18 cellular contexts compared by ENCODE assay signal in genomic region chr2:66790651-66791181, GRCh38.
DNase-seq lines count a peak whose midpoint lies in the region; ATAC-seq and TF ChIP-seq lines count a peak whose summit lies in the region.
"Had no signal": no experiment of that assay in that cellular context is flagged by ENCODE, and none has a peak within 500 bp of the region (broad histone marks: within the 10 kb centered on the region; RNA-seq: fewer than 3 reads in every experiment).

No MANE protein-coding gene starts in this region.

- H3K9me3 Mint-ChIP-seq in nephron, result no peaks in the 10 kb centered on the region
- no peaks in the 10 kb centered on the region for H3K9me3 Mint-ChIP-seq in activated T-helper 17 cell treated with anti-CD3 and anti-CD28 coated beads, Interleukin-2, amount 50 U/mL, for 72 hours
- no peaks in the 10 kb centered on the region for H3K9me3 Mint-ChIP-seq in natural killer cell treated with Interleukin-12 subunit alpha and Interleukin-12 subunit beta and Interleukin-15 and Interleukin-18, amount 100 ng/mL, for 72 hours

- peak overlapping the region; percentile 82 for H3K27ac ChIP-seq in PC-3 (ENCODE audit: low read length)
- H3K27ac ChIP-seq: dorsolateral prefrontal cortex, VCaP had no signal

- H4K20me1 ChIP-seq in PC-3 (ENCODE audit: low read length), result no peaks in the 10 kb centered on the region

- no peaks in the 10 kb centered on the region for H3K9me2 ChIP-seq in PC-3 (replicated peaks; ENCODE audit: low read length)

- no peaks in the 10 kb centered on the region for H3K27me3 ChIP-seq in PC-3 (ENCODE audit: low read length)

- H3K9me3 ChIP-seq in PC-3 (ENCODE audit: low read length), result no peaks in the 10 kb centered on the region

- H3K27ac Mint-ChIP-seq in nephron, result peak overlapping the region; percentile 81 to 91 (median 86)
- no peak overlapping the region for H3K27ac Mint-ChIP-seq in activated T-helper 17 cell treated with anti-CD3 and anti-CD28 coated beads, Interleukin-2, amount 50 U/mL, for 72 hours
- no peak overlapping the region for H3K27ac Mint-ChIP-seq in natural killer cell treated with Interleukin-12 subunit alpha and Interleukin-12 subunit beta and Interleukin-15 and Interleukin-18, amount 100 ng/mL, for 72 hours
- H3K27ac Mint-ChIP-seq: activated CD8-positive, alpha-beta T cell treated with anti-CD3 and anti-CD28 coated beads, Interleukin-2, amount 10 ng/mL, durations not matched to agents 7 days and 5 days had no signal

- ATAC-seq in PC-3, result no peak
- ATAC-seq in activated T-helper 17 cell treated with anti-CD3 and anti-CD28 coated beads, Interleukin-2, amount 50 U/mL, for 72 hours (replicated peaks), result no peak
- no peak for ATAC-seq in natural killer cell treated with Interleukin-12 subunit alpha and Interleukin-12 subunit beta and Interleukin-15 and Interleukin-18, amount 100 ng/mL, for 72 hours
- ATAC-seq: activated CD8-positive, alpha-beta T cell treated with anti-CD3 and anti-CD28 coated beads, Interleukin-2, amount 10 ng/mL, durations not matched to agents 7 days and 5 days had no signal

- no peaks in the 10 kb centered on the region for H3K27me3 Mint-ChIP-seq in nephron (ENCODE audit: low read depth)
- no peaks in the 10 kb centered on the region for H3K27me3 Mint-ChIP-seq in activated T-helper 17 cell treated with anti-CD3 and anti-CD28 coated beads, Interleukin-2, amount 50 U/mL, for 72 hours
- no peaks in the 10 kb centered on the region for H3K27me3 Mint-ChIP-seq in natural killer cell treated with Interleukin-12 subunit alpha and Interleukin-12 subunit beta and Interleukin-15 and Interleukin-18, amount 100 ng/mL, for 72 hours

- peaks cover 27% of the 10 kb centered on the region for H3K4me1 Mint-ChIP-seq in nephron
- no peaks in the 10 kb centered on the region for H3K4me1 Mint-ChIP-seq in activated T-helper 17 cell treated with anti-CD3 and anti-CD28 coated beads, Interleukin-2, amount 50 U/mL, for 72 hours
- H3K4me1 Mint-ChIP-seq in natural killer cell treated with Interleukin-12 subunit alpha and Interleukin-12 subunit beta and Interleukin-15 and Interleukin-18, amount 100 ng/mL, for 72 hours (ENCODE audit: low read depth in 2 of 2), result no peaks in the 10 kb centered on the region

- peaks cover 24% of the 10 kb centered on the region for H3K4me1 ChIP-seq in PC-3 (ENCODE audit: insufficient read depth, low read length)

- peak overlapping the region; percentile 62 for H3K4me2 ChIP-seq in PC-3 (ENCODE audit: low read length)

- H3F3A ChIP-seq in PC-3 (ENCODE audit: low read length, unreplicated experiment), result peaks cover 5% of the 10 kb centered on the region

- BruUV-seq in PC-3 (replicated peaks; lab: Mats Ljungman, UMichigan), result no TSS peak

- H3K79me2 ChIP-seq in PC-3 (ENCODE audit: low read length), result no peaks in the 10 kb centered on the region

- H3K4me3 Mint-ChIP-seq in nephron, result no peak overlapping the region
- no peak overlapping the region for H3K4me3 Mint-ChIP-seq in activated T-helper 17 cell treated with anti-CD3 and anti-CD28 coated beads, Interleukin-2, amount 50 U/mL, for 72 hours
- H3K4me3 Mint-ChIP-seq in natural killer cell treated with Interleukin-12 subunit alpha and Interleukin-12 subunit beta and Interleukin-15 and Interleukin-18, amount 100 ng/mL, for 72 hours, result no peak overlapping the region
- H3K4me3 Mint-ChIP-seq: activated CD8-positive, alpha-beta T cell treated with anti-CD3 and anti-CD28 coated beads, Interleukin-2, amount 10 ng/mL, durations not matched to agents 7 days and 5 days had no signal

- CTCF ChIA-PET in PC-3 (lab: Charles Lee), result no interaction called here

- DNase-seq in AG08396 (ENCODE audit: low spot score) (peak; percentile 31), PC-3 (peak; percentile 67), fibroblast of peridontal ligament (ENCODE audit: extremely low read depth) (peak; percentile 6), NCI-H1105 treated with DMSO at 0.1 percent for 48 hours (lab: John Stamatoyannopoulos, UW) (no peak), SKM-1 (lab: John Stamatoyannopoulos, UW; ENCODE audit: unreplicated experiment) (no peak)
- DNase-seq in natural killer cell treated with Interleukin-12 subunit alpha and Interleukin-12 subunit beta and Interleukin-15 and Interleukin-18, amount 100 ng/mL, for 72 hours (ENCODE audit: low spot score), result no peak
- DNase-seq: activated CD8-positive, alpha-beta T cell treated with anti-CD3 and anti-CD28 coated beads, Interleukin-2, amount 10 ng/mL, durations not matched to agents 7 days and 5 days; anterior cingulate cortex; COR-L47; dorsolateral prefrontal cortex; GF-D8; islet precursor cell; NCI-H2081; NCI-H524 treated with DMSO at 0.1 percent for 48 hours; stimulated activated CD4-positive, alpha-beta T cell treated with anti-CD3 and anti-CD28 coated beads, Interleukin-2, amount 100 ng/mL, for 24 hours had no signal

- no peak overlapping the region for H2AFZ ChIP-seq in PC-3 (ENCODE audit: low read length)

- no peak overlapping the region for H3K4me3 ChIP-seq in PC-3 (ENCODE audit: low read length)
- H3K4me3 ChIP-seq: dorsolateral prefrontal cortex had no signal

- H3K36me3 ChIP-seq in PC-3 (ENCODE audit: low read depth, low read length), result no peaks in the 10 kb centered on the region

- no peaks in the 10 kb centered on the region for H3K36me3 Mint-ChIP-seq in nephron (ENCODE audit: low read depth)
- H3K36me3 Mint-ChIP-seq in activated T-helper 17 cell treated with anti-CD3 and anti-CD28 coated beads, Interleukin-2, amount 50 U/mL, for 72 hours (ENCODE audit: low read depth), result no peaks in the 10 kb centered on the region
- H3K36me3 Mint-ChIP-seq in natural killer cell treated with Interleukin-12 subunit alpha and Interleukin-12 subunit beta and Interleukin-15 and Interleukin-18, amount 100 ng/mL, for 72 hours, result no peaks in the 10 kb centered on the region

- intact Hi-C loops in PC-3 (cut with micrococcal nuclease), result no loop called here

- H3K9ac ChIP-seq in PC-3 (ENCODE audit: low read length), result peak overlapping the region; percentile 30; the same call in 1 of the 2 replicates

- no peak for TF ChIP-seq CTCF in PC-3 (conservative IDR thresholded peaks at IDR 0.05; ENCODE audit: low read depth, low read length)
- TF ChIP-seq CTCF in nephron (IDR thresholded peaks at IDR 0.05; ENCODE audit: unreplicated experiment in 3 of 3), result no peak

- POLR2A ChIA-PET in PC-3 (lab: Charles Lee; ENCODE audit: unreplicated experiment), result no interaction called here

Comparison
In these comparisons a context has a peak if more than half of its experiments do, and no peak if none do; other contexts are left out.
1. DNase-seq: peak in AG08396 (single experiment), PC-3 (single experiment) and fibroblast of peridontal ligament (single experiment); none in NCI-H1105 treated with DMSO at 0.1 percent for 48 hours (single experiment), natural killer cell treated with Interleukin-12 subunit alpha and Interleukin-12 subunit beta and Interleukin-15 and Interleukin-18, amount 100 ng/mL, for 72 hours (single experiment) and SKM-1 (single experiment).
2. H3K27ac Mint-ChIP-seq: peak in nephron (3 of 3); none in activated T-helper 17 cell treated with anti-CD3 and anti-CD28 coated beads, Interleukin-2, amount 50 U/mL, for 72 hours (single experiment) and natural killer cell treated with Interleukin-12 subunit alpha and Interleukin-12 subunit beta and Interleukin-15 and Interleukin-18, amount 100 ng/mL, for 72 hours (0 of 2).